In the genomic region with DNA sequence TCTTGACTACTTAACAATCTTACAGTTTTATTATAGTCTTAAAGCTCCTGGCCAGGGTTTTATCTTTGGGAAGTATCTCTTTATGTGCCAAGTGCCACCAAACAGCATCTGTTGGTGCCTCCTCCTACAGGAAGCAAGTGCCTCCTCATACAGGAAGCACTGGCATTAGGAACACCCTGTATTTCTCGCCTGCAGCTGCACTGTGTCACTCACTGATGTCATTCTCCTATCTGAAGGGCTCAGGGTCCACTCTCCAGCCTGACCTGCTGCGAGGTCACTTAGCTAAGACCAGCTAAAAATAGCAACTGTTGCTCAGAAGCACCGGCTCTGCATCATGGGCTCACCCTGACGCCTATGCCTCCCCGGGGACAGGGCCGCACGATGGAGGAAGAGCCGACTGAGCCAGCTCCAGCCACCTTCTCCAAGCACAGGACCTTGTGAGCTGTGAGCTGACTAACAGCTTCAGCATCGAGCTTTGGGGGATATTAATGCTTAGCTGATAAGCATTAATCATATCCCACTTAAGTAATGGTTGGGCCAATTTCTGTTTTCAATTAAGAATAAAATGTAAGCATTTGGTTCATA, we compare ENCODE assay signal across 8 cellular contexts.
DNase-seq lines count a peak whose midpoint lies in the region; ATAC-seq and TF ChIP-seq lines count a peak whose summit lies in the region.

No MANE protein-coding gene starts in this region.

- H3K4me3 Mint-ChIP-seq in effector memory CD8-positive, alpha-beta T cell = no peak overlapping the region

- intact Hi-C loops in heart right ventricle (cut with DNase I) = no loop called here

- no peaks in the 10 kb centered on the region for H3K9me3 Mint-ChIP-seq in effector memory CD8-positive, alpha-beta T cell

- peak overlapping the region; percentile 31 for H3K9ac ChIP-seq in skeletal muscle satellite cell (ENCODE audit: low read depth, low read length)

- DNase-seq in GM04504 (ENCODE audit: low read depth) (peak; percentile 63), UCSD-AML1 (lab: John Stamatoyannopoulos, UW; ENCODE audit: unreplicated experiment) (peak; percentile 60), heart right ventricle (peak; percentile 80 to 89), T1000 (lab: John Stamatoyannopoulos, UW) (no peak), cerebellar nuclear complex (lab: John Stamatoyannopoulos, UW) (no peak)
- no peak for DNase-seq in effector memory CD8-positive, alpha-beta T cell

- peak overlapping the region; percentile 1 for H3K4me2 ChIP-seq in skeletal muscle satellite cell (ENCODE audit: low read length)

- H3K4me1 ChIP-seq in heart right ventricle (peaks cover 19 to 94% (median 64%) of the 10 kb centered on the region in 9 donors), skeletal muscle satellite cell (ENCODE audit: control insufficient read depth, insufficient read depth, low read length) (peaks cover 58% of the 10 kb centered on the region)

- H3K4me3 ChIP-seq in heart right ventricle = no peak overlapping the region
- no peak overlapping the region for H3K4me3 ChIP-seq in skeletal muscle satellite cell (ENCODE audit: low read length)

- H3K36me3 ChIP-seq in heart right ventricle (no peaks in the 10 kb centered on the region), skeletal muscle satellite cell (ENCODE audit: insufficient read depth, low read length) (no peaks in the 10 kb centered on the region)

- no peaks in the 10 kb centered on the region for H3K36me3 Mint-ChIP-seq in effector memory CD8-positive, alpha-beta T cell (ENCODE audit: insufficient read depth)

- peak overlapping the region; percentile 5 to 89 (median 73) for H3K27ac ChIP-seq in heart right ventricle

- TF ChIP-seq CTCF in heart right ventricle (IDR thresholded peaks at IDR 0.05) = no peak

- H3K27me3 Mint-ChIP-seq in effector memory CD8-positive, alpha-beta T cell = no peaks in the 10 kb centered on the region

- ATAC-seq in heart right ventricle (peak; percentile 92 to 97 (median 95)), GM21576 (IDR thresholded peaks at IDR 0.05; ENCODE audit: unreplicated experiment) (no peak)
- no peak for ATAC-seq in effector memory CD8-positive, alpha-beta T cell (replicated peaks)

- H3K9me3 ChIP-seq in heart right ventricle (no peaks in the 10 kb centered on the region), skeletal muscle satellite cell (replicated peaks; ENCODE audit: low read length) (no peaks in the 10 kb centered on the region)

- 4% methylated on average over 9 of the region's 9 CpGs for WGBS in heart right ventricle, 2 donors

- no peak overlapping the region for H3K27ac Mint-ChIP-seq in effector memory CD8-positive, alpha-beta T cell

- H3K27me3 ChIP-seq in heart right ventricle (no peaks in the 10 kb centered on the region), skeletal muscle satellite cell (ENCODE audit: control insufficient read depth, insufficient read depth, low read length) (no peaks in the 10 kb centered on the region)

- H3K4me1 Mint-ChIP-seq in effector memory CD8-positive, alpha-beta T cell (ENCODE audit: low read depth in 2 of 2) = peaks cover 0 to 4% of the 10 kb centered on the region in 2 donors

Comparison
In these comparisons a context has a peak if more than half of its experiments do, and no peak if none do; other contexts are left out.
1. DNase-seq: peak in GM04504 (single experiment), UCSD-AML1 (single experiment) and heart right ventricle (2 of 2); none in effector memory CD8-positive, alpha-beta T cell (0 of 3), T1000 (single experiment) and cerebellar nuclear complex (0 of 2).
2. ATAC-seq: peak in heart right ventricle (8 of 8); none in GM21576 (single experiment) and effector memory CD8-positive, alpha-beta T cell (single experiment).